20 cellular contexts compared by ENCODE assay signal in genomic region chr16:16985707-16986106, GRCh38.
DNase-seq lines count a peak whose midpoint lies in the region; ATAC-seq and TF ChIP-seq lines count a peak whose summit lies in the region.
"Had no signal": no experiment of that assay in that cellular context is flagged by ENCODE, and none has a peak within 500 bp of the region (broad histone marks: within the 10 kb centered on the region; RNA-seq: fewer than 3 reads in every experiment).

No MANE protein-coding gene starts in this region.

- intact Hi-C loops in CD4-positive, alpha-beta T cell (cut with DNase I, micrococcal nuclease) = loop anchor here in 1 of 2 experiments (10.0 kb wide), 1 partner anchor 121 kb away; no protein-coding TSS in a partner anchor
- intact Hi-C loops in testis (cut with DNase I; ENCODE audit: low total_unique reads) = no loop called here

- H3K4me3 ChIP-seq in HEK293 (ENCODE audit: low read depth, low read length) (no peak overlapping the region), testis (no peak overlapping the region)
- H3K4me3 ChIP-seq: A549, GM23248 had no signal

- ATAC-seq in CD4-positive, alpha-beta T cell (ENCODE audit: poor library complexity) = no peak
- no peak for ATAC-seq in WTC11
- no peak for ATAC-seq in HG03442 (IDR thresholded peaks at IDR 0.05; ENCODE audit: unreplicated experiment)
- ATAC-seq: A549, HCT116 had no signal

- 82 to 95% methylated on average over 1 of the region's 1 CpG for WGBS in testis, 2 donors

- H3K27ac Mint-ChIP-seq in CD4-positive, alpha-beta T cell = peak overlapping the region; percentile 12
- H3K27ac Mint-ChIP-seq in WTC11 (no peak overlapping the region), immature natural killer cell (peak overlapping the region in 5 of 6 donors; percentile 73 to 96 (median 92))
- H3K27ac Mint-ChIP-seq: H9, HFFc6 had no signal

- H3K27me3 ChIP-seq in CD4-positive, alpha-beta T cell (ENCODE audit: control insufficient read depth, insufficient read depth, low read length) = no peaks in the 10 kb centered on the region
- no peaks in the 10 kb centered on the region for H3K27me3 ChIP-seq in testis

- no peak for TF ChIP-seq POLR2A in testis (IDR thresholded peaks at IDR 0.05)

- POLR2A ChIA-PET in CD4-positive, alpha-beta T cell (lab: Charles Lee) = interaction anchor here (0.5 kb wide), 1 partner anchor 28 kb away, joined by 3 read pairs; no protein-coding TSS in a partner anchor
- POLR2A ChIA-PET in HEK293 (lab: Yijun Ruan, JAX) (no interaction called here), WTC11 (lab: Charles Lee) (interaction anchor here (0.6 kb wide), 1 partner anchor 352 kb away, joined by 5 read pairs; no protein-coding TSS in a partner anchor)

- H3K36me3 ChIP-seq in HEK293 (ENCODE audit: control insufficient read depth in 2 of 2, insufficient read depth in 1 of 2, low read length in 2 of 2) (no peaks in the 10 kb centered on the region), testis (ENCODE audit: low read depth, missing control alignments) (no peaks in the 10 kb centered on the region)

- no peak overlapping the region for H3K27ac ChIP-seq in CD4-positive, alpha-beta T cell (ENCODE audit: low read depth, low read length)
- H3K27ac ChIP-seq in HEK293 (ENCODE audit: extremely low read depth, low read depth, low read length) (no peak overlapping the region), testis (no peak overlapping the region)
- H3K27ac ChIP-seq: A549, GM23248 had no signal

- H3K36me3 Mint-ChIP-seq in CD4-positive, alpha-beta T cell (ENCODE audit: low read depth) = no peaks in the 10 kb centered on the region
- no peaks in the 10 kb centered on the region for H3K36me3 Mint-ChIP-seq in WTC11
- H3K36me3 Mint-ChIP-seq in immature natural killer cell = peaks cover 0 to 4% (median 4%) of the 10 kb centered on the region in 3 donors

- DNase-seq in CD4-positive, alpha-beta T cell = no peak
- DNase-seq in WTC11 (ENCODE audit: low spot score) (no peak), immature natural killer cell (no peak), testis (no peak), epidermal melanocyte (ENCODE audit: insufficient read length, low spot score) (no peak), NCI-H2107 treated with DMSO at 0.1 percent for 48 hours (lab: John Stamatoyannopoulos, UW; ENCODE audit: unreplicated experiment) (no peak)
- DNase-seq: 8988T; ACHN; C1 segment of cervical spinal cord; CD8-positive, alpha-beta memory T cell; DMS53; DMS79 treated with DMSO at 0.1 percent for 48 hours; GF-D8; GM23248; H9; HFFc6 had no signal

- TF ChIP-seq CTCF in CD4-positive, alpha-beta T cell (IDR thresholded peaks at IDR 0.05) = no peak
- no peak for TF ChIP-seq CTCF in HEK293 (tag by site-specific recombination; IDR thresholded peaks at IDR 0.05)
- no peak for TF ChIP-seq CTCF in WTC11 (IDR thresholded peaks at IDR 0.05)
- no peak for TF ChIP-seq CTCF in testis (IDR thresholded peaks at IDR 0.05)

- no peaks in the 10 kb centered on the region for H3K9me3 ChIP-seq in CD4-positive, alpha-beta T cell (ENCODE audit: control insufficient read depth, low read length)
- no peaks in the 10 kb centered on the region for H3K9me3 ChIP-seq in HEK293 (ENCODE audit: control insufficient read depth, insufficient read depth, low read depth, low read length)
- no peaks in the 10 kb centered on the region for H3K9me3 ChIP-seq in testis
- H3K9me3 ChIP-seq: A549 had no signal

- CTCF ChIA-PET in CD4-positive, alpha-beta T cell (lab: Charles Lee) = no interaction called here
- CTCF ChIA-PET in HEK293 (lab: Yijun Ruan, JAX) (interaction anchor here (0.6 kb wide), 1 partner anchor 31 kb away, joined by 3 read pairs; no protein-coding TSS in a partner anchor), WTC11 (lab: Charles Lee) (no interaction called here)

- H3K4me3 Mint-ChIP-seq in CD4-positive, alpha-beta T cell = no peak overlapping the region
- H3K4me3 Mint-ChIP-seq in WTC11 (no peak overlapping the region), immature natural killer cell (peak overlapping the region in 1 of 5 donors; percentile 75)
- H3K4me3 Mint-ChIP-seq: H9, HFFc6 had no signal

- H3K9me3 Mint-ChIP-seq in CD4-positive, alpha-beta T cell = peaks cover 6% of the 10 kb centered on the region
- H3K9me3 Mint-ChIP-seq in WTC11 (peaks cover 11% of the 10 kb centered on the region), immature natural killer cell (no peaks in the 10 kb centered on the region)
- H3K9me3 Mint-ChIP-seq: CD8-positive, alpha-beta memory T cell had no signal

- peaks cover 14% of the 10 kb centered on the region for H3K4me1 Mint-ChIP-seq in CD4-positive, alpha-beta T cell (ENCODE audit: low read depth)
- H3K4me1 Mint-ChIP-seq in WTC11 (no peaks in the 10 kb centered on the region), immature natural killer cell (peaks cover 22 to 31% of the 10 kb centered on the region in 2 donors)

- H3K4me1 ChIP-seq in HEK293 (ENCODE audit: control insufficient read depth, insufficient read depth, low read length) = no peaks in the 10 kb centered on the region
- no peaks in the 10 kb centered on the region for H3K4me1 ChIP-seq in testis
- H3K4me1 ChIP-seq: A549 had no signal

- no peaks in the 10 kb centered on the region for H3K27me3 Mint-ChIP-seq in CD4-positive, alpha-beta T cell
- H3K27me3 Mint-ChIP-seq in WTC11 (ENCODE audit: low read depth) (no peaks in the 10 kb centered on the region), immature natural killer cell (ENCODE audit: low read depth in 3 of 3) (peaks cover 1 to 7% (median 4%) of the 10 kb centered on the region in 3 donors)
- H3K27me3 Mint-ChIP-seq: CD8-positive, alpha-beta memory T cell had no signal

TF ChIP-seq in HEK293, 187 proteins besides CTCF, POLR2A, EP300 and RAD21:
- TF ChIP-seq ZNF146 (tag by site-specific recombination; IDR thresholded peaks at IDR 0.05) = peak; percentile 61
- TF ChIP-seq ZNF501 (tag by site-specific recombination; IDR thresholded peaks at IDR 0.05) = no peak

TF ChIP-seq in WTC11, 78 proteins besides CTCF, POLR2A, EP300 and RAD21:
- 0 out of 2 replicates have a peak, but pooled peaks have one; percentile 28 for TF ChIP-seq GTF2I (CRISPR knock-in tag; conservative IDR thresholded peaks at IDR 0.05)
- TF ChIP-seq ZNF138 (CRISPR knock-in tag; conservative IDR thresholded peaks at IDR 0.05) = no peak
- no peak for TF ChIP-seq ELF4 (CRISPR knock-in tag; IDR thresholded peaks at IDR 0.05; ENCODE audit: low read depth)
- TF ChIP-seq CBFB (CRISPR knock-in tag; IDR thresholded peaks at IDR 0.05; ENCODE audit: low read depth) = no peak
